Comparison of ENCODE assay signal across 16 cellular contexts in the genomic region with DNA sequence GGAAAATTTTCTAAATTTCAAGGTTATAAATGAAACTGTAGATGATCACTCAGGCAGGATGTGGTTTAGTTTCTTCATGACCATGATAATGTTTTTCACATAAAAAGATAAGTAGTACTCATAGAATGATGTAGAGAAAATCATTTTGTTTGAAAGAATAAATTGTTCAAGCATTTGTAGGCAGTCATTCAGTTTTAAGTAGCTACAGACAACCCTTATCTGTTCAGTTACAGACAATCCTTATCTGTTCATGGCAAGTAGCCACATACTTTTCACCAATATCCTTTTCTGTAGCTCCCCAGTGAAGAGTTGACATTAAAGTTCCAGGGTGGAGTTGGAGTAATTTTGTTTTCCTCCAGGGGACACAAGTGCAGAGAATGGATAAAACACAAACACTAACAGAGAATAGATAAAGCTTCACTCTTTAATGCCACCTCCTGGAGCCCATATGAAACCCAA.
DNase-seq lines count a peak whose midpoint lies in the region; ATAC-seq and TF ChIP-seq lines count a peak whose summit lies in the region.
"Had no signal": no experiment of that assay in that cellular context is flagged by ENCODE, and none has a peak within 500 bp of the region (broad histone marks: within the 10 kb centered on the region; RNA-seq: fewer than 3 reads in every experiment).

No MANE protein-coding gene starts in this region.

- H3K9me2 ChIP-seq in PC-9 (ENCODE audit: insufficient read depth), result no peaks in the 10 kb centered on the region

- CTCF ChIA-PET in PC-9 (lab: Charles Lee), result no interaction called here

- H3F3A ChIP-seq in PC-9 (ENCODE audit: insufficient read depth, low read depth), result peaks cover 9% of the 10 kb centered on the region; the same call in 1 of the 2 replicates

- peak; percentile 69 for ATAC-seq in left ventricle myocardium superior
- ATAC-seq in GM21737 (IDR thresholded peaks at IDR 0.05; ENCODE audit: unreplicated experiment), result no peak
- ATAC-seq: HepG2 had no signal

- H3K4me1 ChIP-seq in right atrium auricular region (peaks cover 0 to 19% of the 10 kb centered on the region in 2 donors), PC-9 (replicated peaks; ENCODE audit: insufficient read depth) (peaks cover 34% of the 10 kb centered on the region)
- H3K4me1 ChIP-seq: ascending aorta, uterus had no signal

- BruUV-seq in PC-9 (replicated peaks; lab: Mats Ljungman, UMichigan), result no TSS peak

- H3K27ac ChIP-seq in right atrium auricular region, result peak overlapping the region in 1 of 2 donors; percentile 7
- H3K27ac ChIP-seq in PC-9, result no peak overlapping the region
- H3K27ac ChIP-seq: ascending aorta, stomach had no signal

- H3K36me3 ChIP-seq in right atrium auricular region (no peaks in the 10 kb centered on the region), PC-9 (ENCODE audit: low read depth) (no peaks in the 10 kb centered on the region)
- H3K36me3 ChIP-seq: ascending aorta, stomach, uterus had no signal

- no peak overlapping the region for H2AFZ ChIP-seq in PC-9

- H3K4me2 ChIP-seq in PC-9, result peak overlapping the region; percentile 25

- intact Hi-C loops in left ventricle myocardium superior (cut with micrococcal nuclease), result no loop called here
- intact Hi-C loops in PC-9 (cut with micrococcal nuclease; ENCODE audit: unreplicated experiment), result no loop called here

- H4K20me1 ChIP-seq in PC-9 (ENCODE audit: insufficient read depth), result no peaks in the 10 kb centered on the region

- POLR2A ChIA-PET in PC-9 (lab: Charles Lee; ENCODE audit: unreplicated experiment), result interaction anchor here (0.6 kb wide), 2 partner anchors 18 to 1272 kb away, joined by 4 to 7 read pairs; no protein-coding TSS in a partner anchor

- H3K4me3 ChIP-seq in right atrium auricular region (no peak overlapping the region), PC-9 (no peak overlapping the region), epithelial cell of proximal tubule (ENCODE audit: low read depth, low read length) (no peak overlapping the region)
- H3K4me3 ChIP-seq: ascending aorta, stomach, uterus had no signal

- H3K27me3 ChIP-seq in right atrium auricular region, result no peaks in the 10 kb centered on the region
- H3K27me3 ChIP-seq in PC-9 (ENCODE audit: insufficient read depth, low read depth), result no peaks in the 10 kb centered on the region
- H3K27me3 ChIP-seq: ascending aorta, stomach, uterus had no signal

- DNase-seq in left ventricle myocardium superior (no peak), right atrium auricular region (ENCODE audit: low spot score) (no peak), PC-9 (no peak), epithelial cell of proximal tubule (ENCODE audit: low read depth) (no peak), NAMALWA (ENCODE audit: low spot score) (no peak), cerebellar cortex (ENCODE audit: low spot score) (no peak), NCI-H2107 treated with DMSO at 0.1 percent for 48 hours (lab: John Stamatoyannopoulos, UW; ENCODE audit: unreplicated experiment) (no peak)
- DNase-seq: dermis blood vessel endothelial cell, left cardiac atrium, NCI-H1048, NCI-H446, stomach, uterus had no signal

- H3K9me3 ChIP-seq in right atrium auricular region (no peaks in the 10 kb centered on the region), PC-9 (ENCODE audit: insufficient read depth, low read depth) (no peaks in the 10 kb centered on the region)
- H3K9me3 ChIP-seq: ascending aorta, stomach, uterus had no signal

- no peaks in the 10 kb centered on the region for H3K79me2 ChIP-seq in PC-9 (ENCODE audit: low read depth)

- TF ChIP-seq CTCF in right atrium auricular region (IDR thresholded peaks at IDR 0.05), result no peak
- no peak for TF ChIP-seq CTCF in PC-9 (conservative IDR thresholded peaks at IDR 0.05)
- peak; percentile 23 for TF ChIP-seq CTCF in epithelial cell of proximal tubule (conservative IDR thresholded peaks at IDR 0.05; ENCODE audit: low read depth, low read length)
